ENCODE assay signal across 1 cellular context in genomic region chr3:183013857-183014256, GRCh38.
TF ChIP-seq lines count a peak whose summit lies in the region.

No MANE protein-coding gene starts in this region.

TF ChIP-seq in GM23338, 12 proteins besides CTCF, POLR2A, EP300 and RAD21:
- TF ChIP-seq ETS1 (IDR thresholded peaks at IDR 0.05) (no peak), CREB1 (CRISPR knock-in tag; IDR thresholded peaks at IDR 0.05; ENCODE audit: low read depth) (no peak), STAT1 (IDR thresholded peaks at IDR 0.05; ENCODE audit: unreplicated experiment) (no peak), EZH2phosphoT487 (IDR thresholded peaks at IDR 0.05; ENCODE audit: unreplicated experiment) (no peak)
- TF ChIP-seq, protein P1, sequence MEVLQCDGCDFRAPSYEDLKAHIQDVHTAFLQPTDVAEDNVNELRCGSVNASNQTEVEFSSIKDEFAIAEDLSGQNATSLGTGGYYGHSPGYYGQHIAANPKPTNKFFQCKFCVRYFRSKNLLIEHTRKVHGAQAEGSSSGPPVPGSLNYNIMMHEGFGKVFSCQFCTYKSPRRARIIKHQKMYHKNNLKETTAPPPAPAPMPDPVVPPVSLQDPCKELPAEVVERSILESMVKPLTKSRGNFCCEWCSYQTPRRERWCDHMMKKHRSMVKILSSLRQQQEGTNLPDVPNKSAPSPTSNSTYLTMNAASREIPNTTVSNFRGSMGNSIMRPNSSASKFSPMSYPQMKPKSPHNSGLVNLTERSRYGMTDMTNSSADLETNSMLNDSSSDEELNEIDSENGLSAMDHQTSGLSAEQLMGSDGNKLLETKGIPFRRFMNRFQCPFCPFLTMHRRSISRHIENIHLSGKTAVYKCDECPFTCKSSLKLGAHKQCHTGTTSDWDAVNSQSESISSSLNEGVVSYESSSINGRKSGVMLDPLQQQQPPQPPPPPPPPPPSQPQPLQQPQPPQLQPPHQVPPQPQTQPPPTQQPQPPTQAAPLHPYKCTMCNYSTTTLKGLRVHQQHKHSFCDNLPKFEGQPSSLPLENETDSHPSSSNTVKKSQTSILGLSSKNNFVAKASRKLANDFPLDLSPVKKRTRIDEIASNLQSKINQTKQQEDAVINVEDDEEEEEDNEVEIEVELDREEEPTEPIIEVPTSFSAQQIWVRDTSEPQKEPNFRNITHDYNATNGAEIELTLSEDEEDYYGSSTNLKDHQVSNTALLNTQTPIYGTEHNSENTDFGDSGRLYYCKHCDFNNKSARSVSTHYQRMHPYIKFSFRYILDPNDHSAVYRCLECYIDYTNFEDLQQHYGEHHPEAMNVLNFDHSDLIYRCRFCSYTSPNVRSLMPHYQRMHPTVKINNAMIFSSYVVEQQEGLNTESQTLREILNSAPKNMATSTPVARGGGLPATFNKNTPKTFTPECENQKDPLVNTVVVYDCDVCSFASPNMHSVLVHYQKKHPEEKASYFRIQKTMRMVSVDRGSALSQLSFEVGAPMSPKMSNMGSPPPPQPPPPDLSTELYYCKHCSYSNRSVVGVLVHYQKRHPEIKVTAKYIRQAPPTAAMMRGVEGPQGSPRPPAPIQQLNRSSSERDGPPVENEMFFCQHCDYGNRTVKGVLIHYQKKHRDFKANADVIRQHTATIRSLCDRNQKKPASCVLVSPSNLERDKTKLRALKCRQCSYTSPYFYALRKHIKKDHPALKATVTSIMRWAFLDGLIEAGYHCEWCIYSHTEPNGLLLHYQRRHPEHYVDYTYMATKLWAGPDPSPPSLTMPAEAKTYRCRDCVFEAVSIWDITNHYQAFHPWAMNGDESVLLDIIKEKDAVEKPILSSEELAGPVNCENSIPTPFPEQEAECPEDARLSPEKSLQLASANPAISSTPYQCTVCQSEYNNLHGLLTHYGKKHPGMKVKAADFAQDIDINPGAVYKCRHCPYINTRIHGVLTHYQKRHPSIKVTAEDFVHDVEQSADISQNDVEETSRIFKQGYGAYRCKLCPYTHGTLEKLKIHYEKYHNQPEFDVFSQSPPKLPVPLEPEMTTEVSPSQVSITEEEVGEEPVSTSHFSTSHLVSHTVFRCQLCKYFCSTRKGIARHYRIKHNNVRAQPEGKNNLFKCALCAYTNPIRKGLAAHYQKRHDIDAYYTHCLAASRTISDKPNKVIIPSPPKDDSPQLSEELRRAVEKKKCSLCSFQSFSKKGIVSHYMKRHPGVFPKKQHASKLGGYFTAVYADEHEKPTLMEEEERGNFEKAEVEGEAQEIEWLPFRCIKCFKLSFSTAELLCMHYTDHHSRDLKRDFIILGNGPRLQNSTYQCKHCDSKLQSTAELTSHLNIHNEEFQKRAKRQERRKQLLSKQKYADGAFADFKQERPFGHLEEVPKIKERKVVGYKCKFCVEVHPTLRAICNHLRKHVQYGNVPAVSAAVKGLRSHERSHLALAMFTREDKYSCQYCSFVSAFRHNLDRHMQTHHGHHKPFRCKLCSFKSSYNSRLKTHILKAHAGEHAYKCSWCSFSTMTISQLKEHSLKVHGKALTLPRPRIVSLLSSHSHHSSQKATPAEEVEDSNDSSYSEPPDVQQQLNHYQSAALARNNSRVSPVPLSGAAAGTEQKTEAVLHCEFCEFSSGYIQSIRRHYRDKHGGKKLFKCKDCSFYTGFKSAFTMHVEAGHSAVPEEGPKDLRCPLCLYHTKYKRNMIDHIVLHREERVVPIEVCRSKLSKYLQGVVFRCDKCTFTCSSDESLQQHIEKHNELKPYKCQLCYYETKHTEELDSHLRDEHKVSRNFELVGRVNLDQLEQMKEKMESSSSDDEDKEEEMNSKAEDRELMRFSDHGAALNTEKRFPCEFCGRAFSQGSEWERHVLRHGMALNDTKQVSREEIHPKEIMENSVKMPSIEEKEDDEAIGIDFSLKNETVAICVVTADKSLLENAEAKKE (CRISPR knock-in tag; IDR thresholded peaks at IDR 0.05): no peak
- TF ChIP-seq, protein P2, sequence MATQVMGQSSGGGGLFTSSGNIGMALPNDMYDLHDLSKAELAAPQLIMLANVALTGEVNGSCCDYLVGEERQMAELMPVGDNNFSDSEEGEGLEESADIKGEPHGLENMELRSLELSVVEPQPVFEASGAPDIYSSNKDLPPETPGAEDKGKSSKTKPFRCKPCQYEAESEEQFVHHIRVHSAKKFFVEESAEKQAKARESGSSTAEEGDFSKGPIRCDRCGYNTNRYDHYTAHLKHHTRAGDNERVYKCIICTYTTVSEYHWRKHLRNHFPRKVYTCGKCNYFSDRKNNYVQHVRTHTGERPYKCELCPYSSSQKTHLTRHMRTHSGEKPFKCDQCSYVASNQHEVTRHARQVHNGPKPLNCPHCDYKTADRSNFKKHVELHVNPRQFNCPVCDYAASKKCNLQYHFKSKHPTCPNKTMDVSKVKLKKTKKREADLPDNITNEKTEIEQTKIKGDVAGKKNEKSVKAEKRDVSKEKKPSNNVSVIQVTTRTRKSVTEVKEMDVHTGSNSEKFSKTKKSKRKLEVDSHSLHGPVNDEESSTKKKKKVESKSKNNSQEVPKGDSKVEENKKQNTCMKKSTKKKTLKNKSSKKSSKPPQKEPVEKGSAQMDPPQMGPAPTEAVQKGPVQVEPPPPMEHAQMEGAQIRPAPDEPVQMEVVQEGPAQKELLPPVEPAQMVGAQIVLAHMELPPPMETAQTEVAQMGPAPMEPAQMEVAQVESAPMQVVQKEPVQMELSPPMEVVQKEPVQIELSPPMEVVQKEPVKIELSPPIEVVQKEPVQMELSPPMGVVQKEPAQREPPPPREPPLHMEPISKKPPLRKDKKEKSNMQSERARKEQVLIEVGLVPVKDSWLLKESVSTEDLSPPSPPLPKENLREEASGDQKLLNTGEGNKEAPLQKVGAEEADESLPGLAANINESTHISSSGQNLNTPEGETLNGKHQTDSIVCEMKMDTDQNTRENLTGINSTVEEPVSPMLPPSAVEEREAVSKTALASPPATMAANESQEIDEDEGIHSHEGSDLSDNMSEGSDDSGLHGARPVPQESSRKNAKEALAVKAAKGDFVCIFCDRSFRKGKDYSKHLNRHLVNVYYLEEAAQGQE (IDR thresholded peaks at IDR 0.05; ENCODE audit: unreplicated experiment): no peak
TF ChIP-seq in GM23338: peak in this region for 0.
